Comparison of ENCODE assay signal across 25 cellular contexts in the genomic region with DNA sequence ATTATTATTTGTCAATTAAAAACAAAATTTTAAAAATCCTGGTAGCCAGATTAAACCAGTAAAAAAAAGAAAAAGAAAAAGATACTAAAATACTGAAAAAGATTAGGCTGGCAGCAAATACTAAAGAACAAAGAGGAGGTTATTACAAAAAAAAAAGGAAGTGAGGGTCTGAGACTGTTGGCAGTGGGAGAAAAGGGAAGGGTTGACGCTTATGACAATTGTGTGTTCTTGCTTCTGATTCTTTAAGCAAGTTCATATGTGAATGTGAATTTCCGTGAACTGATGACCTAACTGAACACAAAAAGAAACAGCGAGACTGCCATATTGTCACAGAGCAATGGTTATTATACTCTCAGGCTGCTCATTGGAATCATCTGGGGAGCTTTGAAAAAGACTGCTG. TPM values are rescaled to one million over a fixed set of nuclear protein-coding genes. Genes with fewer than 3 reads are reported as not detected.
"Had no signal": no experiment of that assay in that cellular context is flagged by ENCODE, and none has a peak within 500 bp of the region (broad histone marks: within the 10 kb centered on the region; RNA-seq: fewer than 3 reads in every experiment).

No MANE protein-coding gene starts in this region.

- H3K4me3 ChIP-seq: adrenal gland, ascending aorta, left ventricle myocardium inferior, sigmoid colon, smooth muscle cell, stomach, suprapubic skin, transverse colon, vagina had no signal

- H3K27ac ChIP-seq: adrenal gland, ascending aorta, brain microvascular endothelial cell, left ventricle myocardium inferior, sigmoid colon, stomach, suprapubic skin, transverse colon, vagina had no signal

- ATAC-seq: natural killer cell treated with Interleukin-12 subunit alpha and Interleukin-12 subunit beta and Interleukin-15 and Interleukin-18, amount 100 ng/mL, for 72 hours; stimulated activated memory B cell treated with anti-CD40 and anti-IgM and Interleukin-4, amounts not matched to agents 10 μg/mL and 1 μg/mL and 100 μg/mL, for 72 hours had no signal

- H3K4me1 ChIP-seq: adrenal gland, ascending aorta, sigmoid colon, transverse colon, vagina had no signal

- H3K9me3 ChIP-seq: ascending aorta, left ventricle myocardium inferior, sigmoid colon, stomach, suprapubic skin, transverse colon, vagina had no signal

- H3K36me3 ChIP-seq: adrenal gland, ascending aorta, brain microvascular endothelial cell, left ventricle myocardium inferior, sigmoid colon, stomach, suprapubic skin, transverse colon, vagina had no signal

- DNase-seq: activated CD8-positive, alpha-beta memory T cell treated with anti-CD3 and anti-CD28 coated beads for 24 hours; activated CD8-positive, alpha-beta memory T cell treated with anti-CD3 and anti-CD28 coated beads, Interleukin-2, amount 50 U/mL, for 4 hours; activated naive CD4-positive, alpha-beta T cell; activated T-cell treated with anti-CD3 and anti-CD28 coated beads, Interleukin-2, amount 50 U/mL, for 24 hours; adrenal gland; brain microvascular endothelial cell; caudate nucleus; effector CD4-positive, alpha-beta T cell; foreskin melanocyte; immature natural killer cell; kidney glomerular epithelial cell; left ventricle myocardium inferior; mammary epithelial cell; midbrain; retina; sigmoid colon; stimulated activated CD4-positive, alpha-beta T cell treated with anti-CD3 and anti-CD28 coated beads, Interleukin-15, amount 100 ng/mL, for 24 hours; stomach; transverse colon had no signal

- H3K27me3 ChIP-seq: adrenal gland, ascending aorta, brain microvascular endothelial cell, sigmoid colon, stomach, suprapubic skin, transverse colon, vagina had no signal

RNA-seq across cellular contexts. Expression of gene ATP13A4, which starts 56.5 kb away (rescaled TPM):
- total RNA-seq: ascending aorta had no signal
